Comparison of ENCODE assay signal across 25 cellular contexts in the genomic region with DNA sequence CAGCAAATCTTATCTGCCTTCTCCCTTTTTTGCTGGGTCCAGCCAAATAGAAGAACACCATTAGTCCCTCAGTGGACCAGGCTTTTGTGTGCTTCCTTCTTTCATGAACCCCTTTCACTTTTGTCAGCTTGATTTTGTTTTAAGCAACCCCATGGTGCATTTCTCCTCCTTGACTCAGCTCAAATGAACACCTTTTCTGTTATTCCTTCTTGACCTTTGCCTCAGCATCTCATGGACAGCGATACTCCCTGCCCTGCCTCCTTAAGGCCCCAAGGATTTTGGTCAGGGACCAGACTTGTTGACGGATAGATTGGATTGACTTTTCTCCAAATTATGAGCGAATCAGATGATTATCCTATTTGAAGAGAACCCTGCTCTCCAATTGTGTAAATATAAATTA.
"Had no signal": no experiment of that assay in that cellular context is flagged by ENCODE, and none has a peak within 500 bp of the region (broad histone marks: within the 10 kb centered on the region; RNA-seq: fewer than 3 reads in every experiment).

No MANE protein-coding gene starts in this region.

- DNase-seq: activated CD4-positive, alpha-beta T cell treated with anti-CD3 and anti-CD28 coated beads for 48 hours; activated CD4-positive, alpha-beta T cell treated with anti-CD3 and anti-CD28 coated beads, Interleukin-2, amount 50 U/mL, for 4 hours; activated CD4-positive, CD25-positive, alpha-beta regulatory T cell treated with anti-CD3 and anti-CD28 coated beads, Interleukin-2, amount 50 U/mL, for 72 hours; activated CD8-positive, alpha-beta memory T cell treated with anti-CD3 and anti-CD28 coated beads, Interleukin-2, amount 50 U/mL, for 48 hours; activated CD8-positive, alpha-beta T cell treated with anti-CD3 and anti-CD28 coated beads, Interleukin-2, amount 10 ng/mL, durations not matched to agents 7 days and 5 days; activated effector memory CD4-positive, alpha-beta T cell treated with Interleukin-2 at 50 U/mL for 16 hours; activated naive CD4-positive, alpha-beta T cell; activated T-cell treated with anti-CD3 and anti-CD28 coated beads, Interleukin-2, amount 50 U/mL, for 1 hour; aorta; body of pancreas; NCI-H1105 treated with DMSO at 0.1 percent for 48 hours; NCI-H1436 treated with DMSO at 0.1 percent for 48 hours; NCI-H187; NCI-H2081; NCI-H510A treated with DMSO at 0.1 percent for 48 hours; NCI-H69; NK-92 treated with Interleukin-12 subunit alpha and Interleukin-12 subunit beta, amount 100 ng/mL, for 24 hours; OCI-M1; RPMI8226; SJCRH30; SK-N-SH; SW 1271 had no signal

- H3K4me3 ChIP-seq: body of pancreas, SJCRH30 had no signal

- ATAC-seq: activated CD8-positive, alpha-beta T cell treated with anti-CD3 and anti-CD28 coated beads, Interleukin-2, amount 10 ng/mL, durations not matched to agents 7 days and 5 days; body of pancreas; Panc1; Right ventricle myocardium inferior; WTC11 had no signal
